1 cellular context compared by ENCODE assay signal in the genomic region with DNA sequence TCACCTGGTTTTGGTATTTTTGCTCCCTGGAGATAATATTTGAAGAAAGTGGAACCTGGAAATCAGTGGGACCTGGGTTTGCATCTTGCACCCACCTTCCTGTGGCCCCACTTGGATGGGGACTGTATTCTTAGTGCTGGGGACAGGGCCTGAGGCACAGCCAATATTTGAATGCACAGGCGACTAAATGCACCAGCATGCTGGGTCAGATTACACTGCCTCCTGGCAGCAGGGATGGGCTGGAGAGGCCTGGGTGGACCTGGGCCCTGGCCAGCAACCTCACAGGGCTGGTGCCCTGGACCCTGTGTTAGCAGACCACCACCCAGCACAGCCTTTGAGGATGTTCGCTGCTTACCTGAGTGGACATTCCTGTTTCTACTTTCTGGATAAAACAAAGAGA.
TF ChIP-seq lines count a peak whose summit lies in the region.

No MANE protein-coding gene starts in this region.

TF ChIP-seq in SK-N-SH, 30 proteins besides CTCF, POLR2A, EP300 and RAD21 (continued from another document):
- TF ChIP-seq, protein P1, sequence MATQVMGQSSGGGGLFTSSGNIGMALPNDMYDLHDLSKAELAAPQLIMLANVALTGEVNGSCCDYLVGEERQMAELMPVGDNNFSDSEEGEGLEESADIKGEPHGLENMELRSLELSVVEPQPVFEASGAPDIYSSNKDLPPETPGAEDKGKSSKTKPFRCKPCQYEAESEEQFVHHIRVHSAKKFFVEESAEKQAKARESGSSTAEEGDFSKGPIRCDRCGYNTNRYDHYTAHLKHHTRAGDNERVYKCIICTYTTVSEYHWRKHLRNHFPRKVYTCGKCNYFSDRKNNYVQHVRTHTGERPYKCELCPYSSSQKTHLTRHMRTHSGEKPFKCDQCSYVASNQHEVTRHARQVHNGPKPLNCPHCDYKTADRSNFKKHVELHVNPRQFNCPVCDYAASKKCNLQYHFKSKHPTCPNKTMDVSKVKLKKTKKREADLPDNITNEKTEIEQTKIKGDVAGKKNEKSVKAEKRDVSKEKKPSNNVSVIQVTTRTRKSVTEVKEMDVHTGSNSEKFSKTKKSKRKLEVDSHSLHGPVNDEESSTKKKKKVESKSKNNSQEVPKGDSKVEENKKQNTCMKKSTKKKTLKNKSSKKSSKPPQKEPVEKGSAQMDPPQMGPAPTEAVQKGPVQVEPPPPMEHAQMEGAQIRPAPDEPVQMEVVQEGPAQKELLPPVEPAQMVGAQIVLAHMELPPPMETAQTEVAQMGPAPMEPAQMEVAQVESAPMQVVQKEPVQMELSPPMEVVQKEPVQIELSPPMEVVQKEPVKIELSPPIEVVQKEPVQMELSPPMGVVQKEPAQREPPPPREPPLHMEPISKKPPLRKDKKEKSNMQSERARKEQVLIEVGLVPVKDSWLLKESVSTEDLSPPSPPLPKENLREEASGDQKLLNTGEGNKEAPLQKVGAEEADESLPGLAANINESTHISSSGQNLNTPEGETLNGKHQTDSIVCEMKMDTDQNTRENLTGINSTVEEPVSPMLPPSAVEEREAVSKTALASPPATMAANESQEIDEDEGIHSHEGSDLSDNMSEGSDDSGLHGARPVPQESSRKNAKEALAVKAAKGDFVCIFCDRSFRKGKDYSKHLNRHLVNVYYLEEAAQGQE (IDR thresholded peaks at IDR 0.05; ENCODE audit: low read depth, low read length), result no peak
- TF ChIP-seq CHD2 (IDR thresholded peaks at IDR 0.05; ENCODE audit: low read length, partially characterized antibody), result no peak
- TF ChIP-seq RXRA (IDR thresholded peaks at IDR 0.05; ENCODE audit: borderline replicate concordance, low read depth), result no peak
- TF ChIP-seq NRF1 (IDR thresholded peaks at IDR 0.05; ENCODE audit: low read depth, low read length), result no peak
- no peak for TF ChIP-seq TCF12 (IDR thresholded peaks at IDR 0.05)
- TF ChIP-seq SMC3 (IDR thresholded peaks at IDR 0.05; ENCODE audit: low read depth, low read length), result no peak
- TF ChIP-seq GABPA (IDR thresholded peaks at IDR 0.05; ENCODE audit: low read depth), result no peak
- TF ChIP-seq TAF1 (IDR thresholded peaks at IDR 0.05; ENCODE audit: borderline replicate concordance, low read depth, low read length), result no peak
- TF ChIP-seq TEAD4 (IDR thresholded peaks at IDR 0.05; ENCODE audit: borderline replicate concordance, insufficient read depth), result no peak
- TF ChIP-seq, protein P2, sequence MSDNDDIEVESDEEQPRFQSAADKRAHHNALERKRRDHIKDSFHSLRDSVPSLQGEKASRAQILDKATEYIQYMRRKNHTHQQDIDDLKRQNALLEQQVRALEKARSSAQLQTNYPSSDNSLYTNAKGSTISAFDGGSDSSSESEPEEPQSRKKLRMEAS (IDR thresholded peaks at IDR 0.05; ENCODE audit: low read depth), result no peak
- no peak for TF ChIP-seq SIN3A (IDR thresholded peaks at IDR 0.05; ENCODE audit: borderline replicate concordance, low read depth, low read length)
- TF ChIP-seq FOXM1 (IDR thresholded peaks at IDR 0.05; ENCODE audit: low read depth), result no peak
- no peak for TF ChIP-seq RFX5 (IDR thresholded peaks at IDR 0.05; ENCODE audit: low read length)
- TF ChIP-seq FOSL2 (IDR thresholded peaks at IDR 0.05; ENCODE audit: borderline replicate concordance, low read depth), result no peak
- TF ChIP-seq ELF1 (IDR thresholded peaks at IDR 0.05), result no peak
